ENCODE assay signal across 15 cellular contexts in the genomic region with DNA sequence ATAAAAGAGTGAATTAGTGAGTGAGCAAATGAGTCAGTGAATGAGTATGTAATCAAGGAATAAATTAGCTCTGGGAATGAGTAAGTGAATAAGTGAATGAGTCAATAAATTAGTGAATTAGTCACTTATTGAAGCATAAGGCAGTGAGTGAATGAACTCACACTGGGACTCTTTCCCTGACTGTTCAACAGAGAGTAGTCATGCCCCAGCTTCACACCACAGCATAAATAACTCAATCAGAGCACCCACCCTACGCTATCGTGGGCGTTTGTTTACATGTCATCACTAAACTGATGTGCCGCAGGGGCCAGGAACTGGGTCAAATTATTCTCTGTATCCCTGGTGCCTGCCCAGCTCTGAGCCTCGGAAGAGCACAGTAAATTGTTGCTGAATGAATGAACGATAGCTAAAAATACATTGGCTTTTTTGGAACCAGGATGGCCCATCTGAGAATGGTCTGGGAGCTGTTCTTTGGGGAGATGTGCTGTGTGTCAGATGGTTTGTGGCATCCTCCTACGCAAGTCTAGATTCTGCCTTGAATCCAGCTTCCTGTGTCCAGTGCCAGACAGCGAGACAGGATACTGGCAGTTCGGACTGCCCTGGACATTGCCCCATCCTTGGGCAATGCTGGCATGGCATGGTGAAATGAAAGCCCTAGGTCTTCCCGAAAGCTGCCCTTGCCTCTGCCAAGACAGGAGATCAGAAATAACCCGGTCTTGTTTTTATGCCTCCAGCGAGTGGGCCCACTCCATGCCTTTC.
DNase-seq lines count a peak whose midpoint lies in the region; ATAC-seq, FAIRE-seq and TF ChIP-seq lines count a peak whose summit lies in the region.
"Had no signal": no experiment of that assay in that cellular context is flagged by ENCODE, and none has a peak within 500 bp of the region (broad histone marks: within the 10 kb centered on the region; RNA-seq: fewer than 3 reads in every experiment).

No MANE protein-coding gene starts in this region.

- H3K79me2 ChIP-seq in mammary epithelial cell (ENCODE audit: insufficient read depth, low read length), result no peaks in the 10 kb centered on the region

- no peak for TF ChIP-seq EP300 in sigmoid colon (IDR thresholded peaks at IDR 0.05)

- FAIRE-seq in D721Med (lab: Jason Lieb, UNC), result no peak
- FAIRE-seq: GM12891 had no signal

- intact Hi-C loops in mammary epithelial cell (cut with micrococcal nuclease) (no loop called here), sigmoid colon (cut with DNase I) (no loop called here)

- no peak overlapping the region for H3K4me2 ChIP-seq in mammary epithelial cell (ENCODE audit: insufficient read depth, low read depth, low read length)

- dilution Hi-C loops in mammary epithelial cell (cut with HindIII; ENCODE audit: low sequenced_read_pairs), result no loop called here

- CTCF ChIA-PET in HEK293 (lab: Yijun Ruan, JAX), result no interaction called here
- CTCF ChIA-PET in mammary epithelial cell (lab: Charles Lee; ENCODE audit: low non-redundant PET), result no interaction called here

- H2AFZ ChIP-seq in mammary epithelial cell (ENCODE audit: low read depth, low read length), result no peak overlapping the region

- H3K36me3 ChIP-seq in HEK293 (ENCODE audit: control insufficient read depth in 2 of 2, insufficient read depth in 1 of 2, low read length in 2 of 2), result no peaks in the 10 kb centered on the region
- no peaks in the 10 kb centered on the region for H3K36me3 ChIP-seq in mammary epithelial cell (ENCODE audit: insufficient read depth, low read length)
- no peaks in the 10 kb centered on the region for H3K36me3 ChIP-seq in sigmoid colon
- H3K36me3 ChIP-seq: left lung, stomach had no signal

- H3K4me3 ChIP-seq in AG10803 (ENCODE audit: low read length) (no peak overlapping the region), HEK293 (ENCODE audit: low read depth, low read length) (no peak overlapping the region), mammary epithelial cell (replicated peaks in 1 of 3; ENCODE audit: insufficient read depth in 1 of 3, low read depth in 2 of 3, low read length in 3 of 3) (no peak overlapping the region), sigmoid colon (no peak overlapping the region)
- H3K4me3 ChIP-seq: left lung, stomach had no signal

- peak; percentile 63 for ATAC-seq in left lobe of liver
- ATAC-seq: left lung had no signal

- no peaks in the 10 kb centered on the region for H4K20me1 ChIP-seq in mammary epithelial cell (ENCODE audit: insufficient read depth, low read length)

- in situ Hi-C loops in mammary epithelial cell (cut with MboI; ENCODE audit: low sequenced_read_pairs in 2 of 2), result no loop called here

- peak; percentile 78 for DNase-seq in AG10803 (ENCODE audit: low read depth)
- DNase-seq in mammary epithelial cell, result peak; percentile 81
- DNase-seq in left lobe of liver (ENCODE audit: low spot score), result no peak
- DNase-seq in NCI-H1105 treated with DMSO at 0.1 percent for 48 hours (lab: John Stamatoyannopoulos, UW), result no peak
- no peak for DNase-seq in mucosa of gallbladder (ENCODE audit: low spot score)
- no peak for DNase-seq in sigmoid colon
- DNase-seq in D721Med (ENCODE audit: insufficient read length, low spot score), result no peak
- DNase-seq: COR-L47; left lung; NCI-H510A treated with DMSO at 0.1 percent for 48 hours; occipital lobe; stimulated activated CD4-positive, alpha-beta T cell treated with anti-CD3 and anti-CD28 coated beads, Interleukin-2, amount 100 ng/mL, for 48 hours; stomach had no signal

- WGBS in mammary epithelial cell (ENCODE audit: low coverage, missing lambda C conversion rate), result 59% methylated on average over 9 of the region's 12 CpGs
- WGBS in sigmoid colon, 2 donors, result 68 to 82% methylated on average over 12 of the region's 12 CpGs

- TF ChIP-seq CTCF in AG10803 (conservative IDR thresholded peaks at IDR 0.05; ENCODE audit: low read length) (no peak), HEK293 (tag by site-specific recombination; IDR thresholded peaks at IDR 0.05) (no peak), mammary epithelial cell (conservative IDR thresholded peaks at IDR 0.05 in 1 of 2, IDR thresholded peaks at IDR 0.05 in 1 of 2; ENCODE audit: extremely low read depth in 1 of 2, insufficient read depth in 1 of 2, low read depth in 1 of 2, low read length in 2 of 2) (no peak), sigmoid colon (IDR thresholded peaks at IDR 0.05) (no peak), D721Med (IDR thresholded peaks at IDR 0.05; ENCODE audit: insufficient read depth, missing control alignments) (no peak)

- no TSS peak for BruUV-seq in mammary epithelial cell (replicated peaks; lab: Mats Ljungman, UMichigan)

- no peaks in the 10 kb centered on the region for H3K9me3 ChIP-seq in HEK293 (ENCODE audit: control insufficient read depth, insufficient read depth, low read depth, low read length)
- H3K9me3 ChIP-seq in mammary epithelial cell (replicated peaks; ENCODE audit: insufficient read depth, low read length), result no peaks in the 10 kb centered on the region
- no peaks in the 10 kb centered on the region for H3K9me3 ChIP-seq in sigmoid colon
- H3K9me3 ChIP-seq: left lung, stomach had no signal

- H3K27me3 ChIP-seq in mammary epithelial cell (ENCODE audit: insufficient read depth, low read length) (no peaks in the 10 kb centered on the region), sigmoid colon (no peaks in the 10 kb centered on the region)

- no peak overlapping the region for H3K27ac ChIP-seq in HEK293 (ENCODE audit: extremely low read depth, low read depth, low read length)
- no peak overlapping the region for H3K27ac ChIP-seq in mammary epithelial cell (ENCODE audit: insufficient read depth, low read depth, low read length)
- H3K27ac ChIP-seq in sigmoid colon, result no peak overlapping the region
- H3K27ac ChIP-seq: left lung, stomach had no signal

- POLR2A ChIA-PET in HEK293 (lab: Yijun Ruan, JAX), result no interaction called here

- H3K9ac ChIP-seq in mammary epithelial cell (ENCODE audit: insufficient read depth, low read length), result no peak overlapping the region

- no peak for TF ChIP-seq POLR2A in sigmoid colon (IDR thresholded peaks at IDR 0.05)

- no peaks in the 10 kb centered on the region for H3K4me1 ChIP-seq in HEK293 (ENCODE audit: control insufficient read depth, insufficient read depth, low read length)
- peaks cover 9% of the 10 kb centered on the region for H3K4me1 ChIP-seq in mammary epithelial cell (ENCODE audit: insufficient read depth, low read length)
- peaks cover 0 to 5% (median 0%) of the 10 kb centered on the region in 4 donors for H3K4me1 ChIP-seq in sigmoid colon

TF ChIP-seq in HEK293, 187 proteins besides CTCF, POLR2A, EP300 and RAD21:
- TF ChIP-seq ZFHX2 (tag by site-specific recombination; conservative IDR thresholded peaks at IDR 0.05) (peak; percentile 85), EGR2 (tag by site-specific recombination; IDR thresholded peaks at IDR 0.05; ENCODE audit: low read depth) (peak; percentile 78), ZNF692 (tag by site-specific recombination; IDR thresholded peaks at IDR 0.05) (no peak), ZNF521 (tag by site-specific recombination; IDR thresholded peaks at IDR 0.05) (no peak)

Comparison
In these comparisons a context has a peak if more than half of its experiments do, and no peak if none do; other contexts are left out.
1. DNase-seq: peak in AG10803 (single experiment) and mammary epithelial cell (single experiment); none in left lobe of liver (single experiment), NCI-H1105 treated with DMSO at 0.1 percent for 48 hours (single experiment), mucosa of gallbladder (single experiment), sigmoid colon (single experiment) and D721Med (single experiment).